Comparison of ENCODE assay signal across 15 cellular contexts in the genomic region with DNA sequence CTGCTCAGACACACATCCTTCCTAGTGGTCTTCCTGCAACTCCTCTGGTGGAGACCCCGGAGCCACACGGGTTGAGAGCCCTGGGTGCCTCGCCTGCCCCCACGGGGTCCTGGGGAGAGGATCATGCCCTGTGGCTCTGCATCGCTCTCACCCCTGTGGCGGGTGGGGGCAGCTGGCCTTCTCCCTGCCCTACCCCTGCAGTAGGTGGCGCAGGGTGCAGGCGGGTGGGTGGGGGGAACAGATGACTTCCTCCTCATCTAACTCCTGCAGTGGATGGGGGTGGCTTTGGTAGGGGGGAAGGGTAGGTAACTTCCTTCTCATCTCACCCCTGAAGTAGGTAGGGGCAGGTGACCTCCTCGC. TPM values are rescaled to one million over a fixed set of nuclear protein-coding genes. Genes with fewer than 3 reads are reported as not detected.
A peak's percentile ranks its signal among the peaks of the same experiment; 100 is the strongest.
DNase-seq lines count a peak whose midpoint lies in the region; ATAC-seq, FAIRE-seq and TF ChIP-seq lines count a peak whose summit lies in the region.
"Had no signal": no experiment of that assay in that cellular context is flagged by ENCODE, and none has a peak within 500 bp of the region (broad histone marks: within the 10 kb centered on the region; RNA-seq: fewer than 3 reads in every experiment).

No MANE protein-coding gene starts in this region.

- H3K4me1 ChIP-seq in ascending aorta (peaks cover 0 to 15% of the 10 kb centered on the region in 2 donors), tibial nerve (peaks cover 0 to 88% (median 34%) of the 10 kb centered on the region in 4 donors)
- peaks cover 31 to 47% of the 10 kb centered on the region in 2 donors for H3K4me1 ChIP-seq in naive thymus-derived CD4-positive, alpha-beta T cell (ENCODE audit: control insufficient read depth in 2 of 2, insufficient read depth in 2 of 2, low read length in 2 of 2)
- H3K4me1 ChIP-seq: foreskin keratinocyte had no signal

- no peaks in the 10 kb centered on the region for H3K27me3 Mint-ChIP-seq in activated naive CD4-positive, alpha-beta T cell treated with anti-CD3 and anti-CD28 coated beads, Interleukin-2, amount 10 ng/mL, durations not matched to agents 7 days and 5 days
- H3K27me3 Mint-ChIP-seq in naive thymus-derived CD4-positive, alpha-beta T cell: no peaks in the 10 kb centered on the region

- intact Hi-C loops in ascending aorta (cut with DNase I): no loop called here
- intact Hi-C loops in naive thymus-derived CD4-positive, alpha-beta T cell (cut with micrococcal nuclease): loop anchor here (5.0 to 10.0 kb wide), 3 partner anchors 352 to 617 kb away; no protein-coding TSS in a partner anchor

- DNase-seq in activated naive CD4-positive, alpha-beta T cell treated with anti-CD3 and anti-CD28 coated beads, Interleukin-2, amount 10 ng/mL, durations not matched to agents 7 days and 5 days: no peak
- DNase-seq in activated naive CD4-positive, alpha-beta T cell treated with Interleukin-2 at 50 U/mL for 16 hours: no peak
- no peak for DNase-seq in ascending aorta (ENCODE audit: low spot score in 2 of 2)
- DNase-seq in naive thymus-derived CD4-positive, alpha-beta T cell: no peak
- no peak for DNase-seq in tibial nerve (ENCODE audit: low spot score in 2 of 2)
- DNase-seq in islet precursor cell: no peak
- DNase-seq in MV-4-11 (lab: John Stamatoyannopoulos, UW): no peak
- no peak for DNase-seq in urothelium cell line (ENCODE audit: low spot score)
- DNase-seq: activated effector memory CD4-positive, alpha-beta T cell treated with anti-CD3 and anti-CD28 coated beads, Interleukin-2, amount 50 U/mL, for 16 hours; dermis blood vessel endothelial cell; foreskin keratinocyte; left cardiac atrium; NCI-H2029 had no signal

- POLR2A ChIA-PET in naive thymus-derived CD4-positive, alpha-beta T cell (lab: Charles Lee): interaction anchor here (1.8 to 2.1 kb wide), 2 partner anchors 33 to 39 kb away, joined by 7 to 14 read pairs; a partner anchor contains a TSS

- peaks cover 3% of the 10 kb centered on the region for H3K36me3 Mint-ChIP-seq in activated naive CD4-positive, alpha-beta T cell treated with anti-CD3 and anti-CD28 coated beads, Interleukin-2, amount 10 ng/mL, durations not matched to agents 7 days and 5 days
- no peaks in the 10 kb centered on the region for H3K36me3 Mint-ChIP-seq in naive thymus-derived CD4-positive, alpha-beta T cell

- H3K4me3 ChIP-seq in ascending aorta (no peak overlapping the region), tibial nerve (peak overlapping the region in 1 of 4 donors; percentile 48)
- H3K4me3 ChIP-seq in naive thymus-derived CD4-positive, alpha-beta T cell (ENCODE audit: low read length): no peak overlapping the region
- H3K4me3 ChIP-seq: pancreas had no signal

- peaks cover 57% of the 10 kb centered on the region for H3K4me1 Mint-ChIP-seq in activated naive CD4-positive, alpha-beta T cell treated with anti-CD3 and anti-CD28 coated beads, Interleukin-2, amount 10 ng/mL, durations not matched to agents 7 days and 5 days
- H3K4me1 Mint-ChIP-seq in naive thymus-derived CD4-positive, alpha-beta T cell: peaks cover 41 to 94% (median 87%) of the 10 kb centered on the region in 7 donors

- CTCF ChIA-PET in activated naive CD4-positive, alpha-beta T cell treated with anti-CD3 and anti-CD28 coated beads, Interleukin-2, amount 10 ng/mL, durations not matched to agents 7 days and 5 days (lab: Charles Lee): no interaction called here
- CTCF ChIA-PET in naive thymus-derived CD4-positive, alpha-beta T cell (lab: Charles Lee): no interaction called here

- FAIRE-seq in urothelium cell line (lab: Jason Lieb, UNC): no peak
- FAIRE-seq: GM12892, pancreas had no signal

- TF ChIP-seq EP300 in tibial nerve (IDR thresholded peaks at IDR 0.05): no peak

- WGBS in tibial nerve, 2 donors: 83 to 88% methylated on average over 7 to 9 of the region's 9 CpGs

- H3K27ac Mint-ChIP-seq in activated naive CD4-positive, alpha-beta T cell treated with anti-CD3 and anti-CD28 coated beads, Interleukin-2, amount 10 ng/mL, durations not matched to agents 7 days and 5 days: peak overlapping the region; percentile 84
- H3K27ac Mint-ChIP-seq in naive thymus-derived CD4-positive, alpha-beta T cell: peak overlapping the region; percentile 1 to 99 (median 96)

- ATAC-seq in naive thymus-derived CD4-positive, alpha-beta T cell: no peak
- ATAC-seq: foreskin keratinocyte had no signal

- H3K27me3 ChIP-seq in ascending aorta (no peaks in the 10 kb centered on the region), tibial nerve (no peaks in the 10 kb centered on the region)
- H3K27me3 ChIP-seq in naive thymus-derived CD4-positive, alpha-beta T cell (ENCODE audit: control insufficient read depth in 2 of 2, insufficient read depth in 2 of 2, low read length in 2 of 2): no peaks in the 10 kb centered on the region
- H3K27me3 ChIP-seq: foreskin keratinocyte, pancreas had no signal

- H3K9me3 Mint-ChIP-seq in activated naive CD4-positive, alpha-beta T cell treated with anti-CD3 and anti-CD28 coated beads, Interleukin-2, amount 10 ng/mL, durations not matched to agents 7 days and 5 days: peaks cover 4% of the 10 kb centered on the region
- peaks cover 0 to 5% (median 0%) of the 10 kb centered on the region in 11 donors for H3K9me3 Mint-ChIP-seq in naive thymus-derived CD4-positive, alpha-beta T cell

- TF ChIP-seq CTCF in ascending aorta (IDR thresholded peaks at IDR 0.05) (no peak), tibial nerve (IDR thresholded peaks at IDR 0.05) (no peak)

- TF ChIP-seq POLR2A in tibial nerve (IDR thresholded peaks at IDR 0.05): no peak

- no peak overlapping the region for H3K4me3 Mint-ChIP-seq in activated naive CD4-positive, alpha-beta T cell treated with anti-CD3 and anti-CD28 coated beads, Interleukin-2, amount 10 ng/mL, durations not matched to agents 7 days and 5 days
- H3K4me3 Mint-ChIP-seq in naive thymus-derived CD4-positive, alpha-beta T cell: peak overlapping the region in 7 of 10 donors; percentile 18 to 92 (median 47)

- H3K27ac ChIP-seq in ascending aorta (peak overlapping the region; percentile 29 to 76), tibial nerve (peak overlapping the region; percentile 78 to 95 (median 86))
- H3K27ac ChIP-seq in naive thymus-derived CD4-positive, alpha-beta T cell (ENCODE audit: low read depth, low read length): peak overlapping the region; percentile 82
- H3K27ac ChIP-seq: foreskin keratinocyte had no signal

- H3K9me3 ChIP-seq in ascending aorta: no peaks in the 10 kb centered on the region
- peaks cover 0 to 8% (median 0%) of the 10 kb centered on the region in 3 experiments for H3K9me3 ChIP-seq in naive thymus-derived CD4-positive, alpha-beta T cell (ENCODE audit: control insufficient read depth in 2 of 3, low read length in 3 of 3)
- H3K9me3 ChIP-seq in tibial nerve: no peaks in the 10 kb centered on the region
- H3K9me3 ChIP-seq: pancreas had no signal

- H3K36me3 ChIP-seq in ascending aorta (no peaks in the 10 kb centered on the region), tibial nerve (no peaks in the 10 kb centered on the region)
- no peaks in the 10 kb centered on the region for H3K36me3 ChIP-seq in naive thymus-derived CD4-positive, alpha-beta T cell (ENCODE audit: control insufficient read depth in 2 of 3, insufficient read depth in 3 of 3, low read length in 3 of 3)
- H3K36me3 ChIP-seq: pancreas had no signal

RNA-seq across cellular contexts. Expression of a gene that starts 38.6 kb away (rescaled TPM):
- total RNA-seq in ascending aorta (13.3 TPM), tibial nerve (10 to 100 TPM; 15.6 to 23.7 (median 18.3) TPM)
- 10 to 100 TPM; 17.9 to 33.5 (median 25.7) TPM for total RNA-seq in naive thymus-derived CD4-positive, alpha-beta T cell
- polyA plus RNA-seq in naive thymus-derived CD4-positive, alpha-beta T cell: 1 to 10 TPM; 4.5 to 6.6 TPM

RNA-seq across cellular contexts. Expression of a gene that starts 40.2 kb away (rescaled TPM):
- 10.1 TPM for total RNA-seq in ascending aorta
- 10 to 100 TPM; 25.1 to 59.1 (median 31.7) TPM for total RNA-seq in naive thymus-derived CD4-positive, alpha-beta T cell
- 10 to 100 TPM; 17.0 to 25.5 TPM for polyA plus RNA-seq in naive thymus-derived CD4-positive, alpha-beta T cell
- 10 to 100 TPM; 12.7 to 35.9 (median 24.5) TPM for total RNA-seq in tibial nerve
